ENCODE assay signal across 8 cellular contexts in genomic region chr11:66727282-66727882, GRCh38. TPM values are rescaled to one million over a fixed set of nuclear protein-coding genes. Genes with fewer than 3 reads are reported as not detected.
DNase-seq lines count a peak whose midpoint lies in the region; ATAC-seq, FAIRE-seq and TF ChIP-seq lines count a peak whose summit lies in the region.

No MANE protein-coding gene starts in this region.

- H3K36me3 ChIP-seq in mesendoderm (ENCODE audit: control insufficient read depth, insufficient read depth, low read length), result no peaks in the 10 kb centered on the region
- H3K36me3 ChIP-seq in upper lobe of left lung, result no peaks in the 10 kb centered on the region

- intact Hi-C loops in dorsolateral prefrontal cortex (cut with DNase I), result no loop called here

- no peak overlapping the region for H2BK5ac ChIP-seq in mesendoderm (ENCODE audit: low read length)

- CTCF ChIA-PET in AG04450 (lab: Charles Lee), result no interaction called here

- TF ChIP-seq POLR2A in GM12891 (IDR thresholded peaks at IDR 0.05; ENCODE audit: low read depth, low read length), result no peak
- TF ChIP-seq POLR2A in upper lobe of left lung (IDR thresholded peaks at IDR 0.05), result no peak

- H3K9me3 ChIP-seq in AG04450 (ENCODE audit: control insufficient read depth, insufficient read depth, low read length) (no peaks in the 10 kb centered on the region), upper lobe of left lung (no peaks in the 10 kb centered on the region)

- H3K23ac ChIP-seq in mesendoderm (ENCODE audit: low read length), result peak overlapping the region; percentile 80

- peak overlapping the region; percentile 91 for H3K4ac ChIP-seq in mesendoderm (ENCODE audit: low read depth, low read length)

- H3K27ac ChIP-seq in AG04450 (ENCODE audit: low read depth, low read length) (no peak overlapping the region), dorsolateral prefrontal cortex (peak overlapping the region in 28 of 59 donors; percentile 5 to 85 (median 50)), mesendoderm (ENCODE audit: low read depth, low read length) (no peak overlapping the region), upper lobe of left lung (no peak overlapping the region)

- no peak overlapping the region for H2AK5ac ChIP-seq in mesendoderm (ENCODE audit: low read length)

- peak overlapping the region; percentile 53 for H3K4me2 ChIP-seq in mesendoderm (ENCODE audit: low read length)

- POLR2A ChIA-PET in AG04450 (lab: Yijun Ruan, JAX), result interaction anchor here (0.6 kb wide), 1 partner anchor 788 kb away, joined by 4 read pairs; no protein-coding TSS in a partner anchor

- H3K79me2 ChIP-seq in mesendoderm (ENCODE audit: control insufficient read depth, insufficient read depth, low read length), result peaks cover 4% of the 10 kb centered on the region

- H3K27me3 ChIP-seq in AG04450 (ENCODE audit: control insufficient read depth, insufficient read depth, low read length), result peaks cover 70% of the 10 kb centered on the region
- no peaks in the 10 kb centered on the region for H3K27me3 ChIP-seq in dorsolateral prefrontal cortex
- no peaks in the 10 kb centered on the region for H3K27me3 ChIP-seq in mesendoderm (ENCODE audit: insufficient read depth, low read length, poor library complexity)
- H3K27me3 ChIP-seq in upper lobe of left lung, result peaks cover 0 to 20% (median 7%) of the 10 kb centered on the region in 4 donors

- no CpG with 5 or more reads among the region's 58 CpGs for whole genome bisulfite sequencing in mesendoderm (ENCODE audit: extremely low coverage, insufficient coverage, low lambda C conversion rate)
- 1 to 5% methylated on average over 14 to 24 of the region's 58 CpGs for WGBS in upper lobe of left lung, 2 donors

- no peak overlapping the region for H2BK15ac ChIP-seq in mesendoderm (replicated peaks; ENCODE audit: low read depth)

- no peak for TF ChIP-seq CTCF in AG04450 (IDR thresholded peaks at IDR 0.05; ENCODE audit: low read depth, low read length)
- no peak for TF ChIP-seq CTCF in dorsolateral prefrontal cortex (IDR thresholded peaks at IDR 0.05 in 54 of 56, conservative IDR thresholded peaks at IDR 0.05 in 2 of 56; ENCODE audit: low read depth in 1 of 56, partially characterized antibody in 56 of 56)
- no peak for TF ChIP-seq CTCF in upper lobe of left lung (IDR thresholded peaks at IDR 0.05)

- peaks cover 7% of the 10 kb centered on the region for H3K79me1 ChIP-seq in mesendoderm (ENCODE audit: low read length)

- no peak for TF ChIP-seq EP300 in upper lobe of left lung (IDR thresholded peaks at IDR 0.05)

- ATAC-seq in upper lobe of left lung (ENCODE audit: low FRiP score in 2 of 2) (peak; percentile 56 to 84), HG03097 (IDR thresholded peaks at IDR 0.05; ENCODE audit: low FRiP score, unreplicated experiment) (no peak), HG03108 (IDR thresholded peaks at IDR 0.05; ENCODE audit: unreplicated experiment) (no peak)

- peak overlapping the region; percentile 91 for H3K9ac ChIP-seq in mesendoderm (ENCODE audit: low read length)

- H3K4me3 ChIP-seq in AG04450 (ENCODE audit: low read depth, low read length) (peak overlapping the region; percentile 47), dorsolateral prefrontal cortex (peak overlapping the region; percentile 37 to 74 (median 59)), mesendoderm (ENCODE audit: low read length) (peak overlapping the region; percentile 75), upper lobe of left lung (peak overlapping the region in 3 of 4 donors; percentile 54 to 60 (median 58))

- DNase-seq in AG04450 (ENCODE audit: low read depth, low spot score) (no peak), GM12891 (ENCODE audit: insufficient read length, low spot score) (peak; percentile 53), SW480 (ENCODE audit: low spot score) (peak; percentile 32), dorsolateral prefrontal cortex (peak in 8 of 10 donors; percentile 41 to 80 (median 68)), mesendoderm (peak; percentile 45), upper lobe of left lung (peak in 1 of 2 donors; percentile 88)

- H4K5ac ChIP-seq in mesendoderm (ENCODE audit: low read length), result no peak overlapping the region

- peak overlapping the region; percentile 79 for H3K18ac ChIP-seq in mesendoderm (ENCODE audit: low read length)

- no peak for FAIRE-seq in GM12891 (lab: Jason Lieb, UNC)

- H3K4me1 ChIP-seq in mesendoderm (ENCODE audit: control insufficient read depth, low read depth, low read length) (no peaks in the 10 kb centered on the region), upper lobe of left lung (peaks cover 11 to 17% (median 13%) of the 10 kb centered on the region in 4 donors)

- peak overlapping the region; percentile 82 for H3K56ac ChIP-seq in mesendoderm (ENCODE audit: low read length)

- peak overlapping the region; percentile 4 for H2BK120ac ChIP-seq in mesendoderm (ENCODE audit: low read depth, low read length)

- H4K8ac ChIP-seq in mesendoderm (ENCODE audit: low read depth, low read length), result no peak overlapping the region

TF ChIP-seq in GM12891, 5 proteins besides CTCF, POLR2A, EP300 and RAD21:
- TF ChIP-seq PAX5 (IDR thresholded peaks at IDR 0.05; ENCODE audit: insufficient read depth, low read length, severe bottlenecking) (no peak), POLR2AphosphoS5 (IDR thresholded peaks at IDR 0.05; ENCODE audit: low read depth, low read length) (no peak), SPI1 (IDR thresholded peaks at IDR 0.05; ENCODE audit: low read depth, low read length) (no peak), TAF1 (IDR thresholded peaks at IDR 0.05; ENCODE audit: low read depth, low read length) (no peak), POU2F2 (IDR thresholded peaks at IDR 0.05; ENCODE audit: low read depth, low read length) (no peak)

RNA-seq across cellular contexts. Expression of gene SPTBN2, which starts 1.6 kb away (rescaled TPM):
- 0.09 and 0.21 TPM in 2 replicates for polyA plus RNA-seq in AG04450 (2011; rRNA removed)
- polyA minus RNA-seq in AG04450 (2011; rRNA and poly(A)+ RNA removed), result 0.18 and 0.48 TPM in 2 replicates
- polyA plus RNA-seq in GM12891 (2012; ENCODE audit: low read depth, missing spikeins), result 0.31 TPM
- total RNA-seq in dorsolateral prefrontal cortex, result 100 to 1,000 TPM in 119 of 120 experiments, 10 to 100 TPM in 1; 79.3 to 370 (median 252) TPM
- polyA plus RNA-seq in mesendoderm (2013, experiment 1 of 2), result 14.9 TPM
- 15.9 TPM for polyA plus RNA-seq in mesendoderm (2013, experiment 2 of 2)
- total RNA-seq in upper lobe of left lung, result 10 to 100 TPM in 5 of 6 donors, 1 to 10 TPM in 1; 9.3 to 45.1 (median 21.1) TPM

RNA-seq across cellular contexts. Expression of gene RBM4B, which starts 49.7 kb away (rescaled TPM):
- polyA plus RNA-seq in AG04450 (2011; rRNA removed), result 37.4 and 43.8 TPM in 2 replicates
- 28.9 and 32.4 TPM in 2 replicates for polyA minus RNA-seq in AG04450 (2011; rRNA and poly(A)+ RNA removed)
- 11.9 TPM for polyA plus RNA-seq in GM12891 (2012; ENCODE audit: low read depth, missing spikeins)
- total RNA-seq in dorsolateral prefrontal cortex (10 to 100 TPM; 17.3 to 45.2 (median 30.7) TPM), upper lobe of left lung (10 to 100 TPM in 4 of 6 donors, 1 to 10 TPM in 2; 7.3 to 27.2 (median 13.9) TPM)
- polyA plus RNA-seq in mesendoderm (2013, experiment 1 of 2), result 20.5 TPM
- polyA plus RNA-seq in mesendoderm (2013, experiment 2 of 2), result 19.3 TPM

Comparison
In these comparisons a context has a peak if more than half of its experiments do, and no peak if none do; other contexts are left out.
1. ATAC-seq: peak in upper lobe of left lung (2 of 2); none in HG03097 (single experiment) and HG03108 (single experiment).
2. Peak in every context shown above with its lines, with median percentiles within 50 percentile points of each other: H3K4me3 ChIP-seq.